Comparison of ENCODE assay signal across 19 cellular contexts in the genomic region with DNA sequence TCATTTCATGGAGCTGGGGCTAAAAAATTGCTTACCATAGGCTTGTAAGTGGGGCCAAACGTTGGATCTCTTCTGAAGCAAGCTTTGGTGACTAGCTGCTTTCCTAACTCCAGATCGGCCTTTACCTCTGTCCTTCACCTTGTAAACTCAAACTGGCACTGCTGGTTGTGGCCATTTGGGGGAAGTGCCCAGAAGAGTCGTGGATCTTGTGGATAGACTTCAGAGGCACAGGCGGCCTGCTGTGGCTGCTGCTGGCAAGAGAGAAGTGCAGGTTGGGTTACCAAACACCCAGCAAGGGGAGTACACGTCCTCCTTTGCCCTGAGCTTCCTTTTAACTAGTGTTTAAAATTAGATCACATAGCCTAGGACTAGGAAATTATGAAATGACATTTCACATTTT. TPM values are rescaled to one million over a fixed set of nuclear protein-coding genes. Genes with fewer than 3 reads are reported as not detected.
A peak's percentile ranks its signal among the peaks of the same experiment; 100 is the strongest.
DNase-seq lines count a peak whose midpoint lies in the region; ATAC-seq and TF ChIP-seq lines count a peak whose summit lies in the region.
"Had no signal": no experiment of that assay in that cellular context is flagged by ENCODE, and none has a peak within 500 bp of the region (broad histone marks: within the 10 kb centered on the region; RNA-seq: fewer than 3 reads in every experiment).

No MANE protein-coding gene starts in this region.

- WGBS in prostate gland: 57% methylated on average over 5 of the region's 5 CpGs

- H3K27me3 ChIP-seq in PC-3 (ENCODE audit: low read length) (no peaks in the 10 kb centered on the region), prostate gland (replicated peaks; ENCODE audit: insufficient read depth) (no peaks in the 10 kb centered on the region)
- H3K27me3 ChIP-seq: brain microvascular endothelial cell, neural progenitor cell, stomach, transverse colon had no signal

- H3K36me3 ChIP-seq in PC-3 (ENCODE audit: low read depth, low read length) (no peaks in the 10 kb centered on the region), prostate gland (no peaks in the 10 kb centered on the region)
- H3K36me3 ChIP-seq: brain microvascular endothelial cell, HAP-1, neural progenitor cell, stomach, transverse colon had no signal

- TF ChIP-seq POLR2A in prostate gland (IDR thresholded peaks at IDR 0.05): no peak

- POLR2A ChIA-PET in PC-3 (lab: Charles Lee; ENCODE audit: unreplicated experiment): no interaction called here
- POLR2A ChIA-PET in naive thymus-derived CD8-positive, alpha-beta T cell (lab: Charles Lee): no interaction called here

- H3K9ac ChIP-seq in PC-3 (ENCODE audit: low read length): no peak overlapping the region
- H3K9ac ChIP-seq: neural progenitor cell had no signal

- no peaks in the 10 kb centered on the region for H3K36me3 Mint-ChIP-seq in activated T-helper 1 cell treated with anti-CD3 and anti-CD28 coated beads, Interleukin-12 subunit alpha, Interleukin-12 subunit beta, Interleukin-2, Interleukin-4 antibody, amounts not matched to agents 30 ng/mL and 10 ng/mL and 1 ng/mL, durations not matched to agents 14 hours and 24 hours and 36 hours (ENCODE audit: low read depth)
- H3K36me3 Mint-ChIP-seq in naive thymus-derived CD8-positive, alpha-beta T cell: no peaks in the 10 kb centered on the region
- H3K36me3 Mint-ChIP-seq: neural progenitor cell had no signal

- H3K4me3 ChIP-seq in PC-3 (ENCODE audit: low read length) (no peak overlapping the region), prostate gland (no peak overlapping the region)
- H3K4me3 ChIP-seq: coronary artery, HAP-1, neural progenitor cell, stomach, transverse colon had no signal

- DNase-seq in DMS 273 treated with DMSO at 0.1 percent for 48 hours (lab: John Stamatoyannopoulos, UW) (peak; percentile 30), Kasumi-1 (lab: John Stamatoyannopoulos, UW) (peak; percentile 74 to 75), PC-3 (no peak), myocyte (ENCODE audit: low read depth) (peak; percentile 85), prostate gland (ENCODE audit: low spot score) (no peak)
- DNase-seq in activated T-helper 1 cell treated with anti-CD3 and anti-CD28 coated beads, Interleukin-12 subunit alpha, Interleukin-12 subunit beta, Interleukin-2, Interleukin-4 antibody, amounts not matched to agents 30 ng/mL and 10 ng/mL and 1 ng/mL, durations not matched to agents 14 hours and 24 hours and 36 hours (ENCODE audit: low spot score): no peak
- DNase-seq in naive thymus-derived CD8-positive, alpha-beta T cell: no peak
- DNase-seq: activated CD4-positive, alpha-beta T cell treated with anti-CD3 and anti-CD28 coated beads, Interleukin-2, amount 10 ng/mL, durations not matched to agents 7 days and 5 days; activated effector memory CD4-positive, alpha-beta T cell treated with Interleukin-2 at 50 U/mL for 16 hours; activated naive CD8-positive, alpha-beta T cell treated with anti-CD3 and anti-CD28 coated beads, Interleukin-2, amount 50 U/mL, for 24 hours; brain microvascular endothelial cell; stimulated activated CD4-positive, alpha-beta T cell treated with anti-CD3 and anti-CD28 coated beads, Interleukin-4, amount 100 ng/mL, for 4 hours; stomach; T-helper 1 cell; transverse colon had no signal

- H3K27me3 Mint-ChIP-seq in activated T-helper 1 cell treated with anti-CD3 and anti-CD28 coated beads, Interleukin-12 subunit alpha, Interleukin-12 subunit beta, Interleukin-2, Interleukin-4 antibody, amounts not matched to agents 30 ng/mL and 10 ng/mL and 1 ng/mL, durations not matched to agents 14 hours and 24 hours and 36 hours (ENCODE audit: insufficient read depth): peaks cover 3% of the 10 kb centered on the region
- H3K27me3 Mint-ChIP-seq in naive thymus-derived CD8-positive, alpha-beta T cell: no peaks in the 10 kb centered on the region
- H3K27me3 Mint-ChIP-seq: activated naive CD8-positive, alpha-beta T cell treated with anti-CD3 and anti-CD28 coated beads, Interleukin-2, amount 50 U/mL, for 24 hours had no signal

- H3K27ac ChIP-seq in PC-3 (ENCODE audit: low read length) (no peak overlapping the region), prostate gland (peak overlapping the region in 1 of 2 donors; percentile 52)
- H3K27ac ChIP-seq: brain microvascular endothelial cell, coronary artery, neural progenitor cell, stomach, transverse colon had no signal

- H3K79me2 ChIP-seq in PC-3 (ENCODE audit: low read length): no peaks in the 10 kb centered on the region

- H3K9me2 ChIP-seq in PC-3 (replicated peaks; ENCODE audit: low read length): no peaks in the 10 kb centered on the region

- H3F3A ChIP-seq in PC-3 (ENCODE audit: low read length, unreplicated experiment): no peaks in the 10 kb centered on the region

- TF ChIP-seq CTCF in PC-3 (conservative IDR thresholded peaks at IDR 0.05; ENCODE audit: low read depth, low read length) (no peak), prostate gland (IDR thresholded peaks at IDR 0.05) (no peak)

- intact Hi-C loops in PC-3 (cut with micrococcal nuclease) (no loop called here), prostate gland (cut with DNase I) (no loop called here)
- intact Hi-C loops in activated T-helper 1 cell treated with anti-CD3 and anti-CD28 coated beads, Interleukin-12 subunit alpha, Interleukin-12 subunit beta, Interleukin-2, Interleukin-4 antibody, amounts not matched to agents 30 ng/mL and 10 ng/mL and 1 ng/mL, durations not matched to agents 14 hours and 24 hours and 36 hours (cut with micrococcal nuclease): no loop called here

- no peak overlapping the region for H3K27ac Mint-ChIP-seq in activated T-helper 1 cell treated with anti-CD3 and anti-CD28 coated beads, Interleukin-12 subunit alpha, Interleukin-12 subunit beta, Interleukin-2, Interleukin-4 antibody, amounts not matched to agents 30 ng/mL and 10 ng/mL and 1 ng/mL, durations not matched to agents 14 hours and 24 hours and 36 hours
- H3K27ac Mint-ChIP-seq in naive thymus-derived CD8-positive, alpha-beta T cell: no peak overlapping the region
- H3K27ac Mint-ChIP-seq: activated CD4-positive, alpha-beta T cell treated with anti-CD3 and anti-CD28 coated beads, Interleukin-2, amount 10 ng/mL, durations not matched to agents 7 days and 5 days; activated naive CD8-positive, alpha-beta T cell treated with anti-CD3 and anti-CD28 coated beads, Interleukin-2, amount 50 U/mL, for 24 hours; neural progenitor cell had no signal

- H3K9me3 Mint-ChIP-seq in activated T-helper 1 cell treated with anti-CD3 and anti-CD28 coated beads, Interleukin-12 subunit alpha, Interleukin-12 subunit beta, Interleukin-2, Interleukin-4 antibody, amounts not matched to agents 30 ng/mL and 10 ng/mL and 1 ng/mL, durations not matched to agents 14 hours and 24 hours and 36 hours: no peaks in the 10 kb centered on the region
- no peaks in the 10 kb centered on the region for H3K9me3 Mint-ChIP-seq in naive thymus-derived CD8-positive, alpha-beta T cell
- H3K9me3 Mint-ChIP-seq: activated CD4-positive, alpha-beta T cell treated with anti-CD3 and anti-CD28 coated beads, Interleukin-2, amount 10 ng/mL, durations not matched to agents 7 days and 5 days; activated naive CD8-positive, alpha-beta T cell treated with anti-CD3 and anti-CD28 coated beads, Interleukin-2, amount 50 U/mL, for 24 hours had no signal

- no peaks in the 10 kb centered on the region for H3K9me3 ChIP-seq in PC-3 (ENCODE audit: low read length)
- no peaks in the 10 kb centered on the region for H3K9me3 ChIP-seq in prostate gland
- H3K9me3 ChIP-seq: HAP-1, stomach, transverse colon had no signal

- no peak overlapping the region for H3K4me3 Mint-ChIP-seq in activated T-helper 1 cell treated with anti-CD3 and anti-CD28 coated beads, Interleukin-12 subunit alpha, Interleukin-12 subunit beta, Interleukin-2, Interleukin-4 antibody, amounts not matched to agents 30 ng/mL and 10 ng/mL and 1 ng/mL, durations not matched to agents 14 hours and 24 hours and 36 hours
- no peak overlapping the region for H3K4me3 Mint-ChIP-seq in naive thymus-derived CD8-positive, alpha-beta T cell
- H3K4me3 Mint-ChIP-seq: activated CD4-positive, alpha-beta T cell treated with anti-CD3 and anti-CD28 coated beads, Interleukin-2, amount 10 ng/mL, durations not matched to agents 7 days and 5 days; activated naive CD8-positive, alpha-beta T cell treated with anti-CD3 and anti-CD28 coated beads, Interleukin-2, amount 50 U/mL, for 24 hours; neural progenitor cell had no signal

- H3K4me1 Mint-ChIP-seq in activated T-helper 1 cell treated with anti-CD3 and anti-CD28 coated beads, Interleukin-12 subunit alpha, Interleukin-12 subunit beta, Interleukin-2, Interleukin-4 antibody, amounts not matched to agents 30 ng/mL and 10 ng/mL and 1 ng/mL, durations not matched to agents 14 hours and 24 hours and 36 hours (ENCODE audit: low read depth): peaks cover 9% of the 10 kb centered on the region
- peaks cover 6 to 10% (median 8%) of the 10 kb centered on the region in 4 donors for H3K4me1 Mint-ChIP-seq in naive thymus-derived CD8-positive, alpha-beta T cell

- H2AFZ ChIP-seq in PC-3 (ENCODE audit: low read length): 0 out of 2 replicates have a peak overlapping the region, but pooled peaks have one; percentile 20
- H2AFZ ChIP-seq: neural progenitor cell had no signal

- H3K4me2 ChIP-seq in PC-3 (ENCODE audit: low read length): no peak overlapping the region
- H3K4me2 ChIP-seq: neural progenitor cell had no signal

- no peaks in the 10 kb centered on the region for H4K20me1 ChIP-seq in PC-3 (ENCODE audit: low read length)

- no TSS peak for BruUV-seq in PC-3 (replicated peaks; lab: Mats Ljungman, UMichigan)

- CTCF ChIA-PET in PC-3 (lab: Charles Lee): interaction anchor here (0.5 kb wide), 1 partner anchor 209 kb away, joined by 3 read pairs; no protein-coding TSS in a partner anchor

- H3K4me1 ChIP-seq in PC-3 (ENCODE audit: insufficient read depth, low read length): no peaks in the 10 kb centered on the region
- peaks cover 2% of the 10 kb centered on the region for H3K4me1 ChIP-seq in prostate gland (replicated peaks)
- H3K4me1 ChIP-seq: stomach, transverse colon had no signal

- no peak for ATAC-seq in PC-3
- ATAC-seq in naive thymus-derived CD8-positive, alpha-beta T cell: no peak
- ATAC-seq: activated naive CD8-positive, alpha-beta T cell treated with anti-CD3 and anti-CD28 coated beads, Interleukin-2, amount 50 U/mL, for 24 hours had no signal

RNA-seq across cellular contexts. Expression of a gene that starts 36.8 kb away (rescaled TPM):
- total RNA-seq in PC-3 (2014; rRNA removed): 0.17 and 0.33 TPM in 2 replicates
- 37.4 and 49.4 TPM in 2 replicates for total RNA-seq in myocyte
- polyA plus RNA-seq in myocyte (2012): 3.2 TPM
- total RNA-seq in prostate gland: under 1 TPM; 0.64 to 0.91 TPM
- total RNA-seq in activated T-helper 1 cell treated with anti-CD3 and anti-CD28 coated beads, Interleukin-12 subunit alpha, Interleukin-12 subunit beta, Interleukin-2, Interleukin-4 antibody, amounts not matched to agents 30 ng/mL and 10 ng/mL and 1 ng/mL, durations not matched to agents 14 hours and 24 hours and 36 hours: 0.13 and 0.22 TPM in 2 replicates
- total RNA-seq in naive thymus-derived CD8-positive, alpha-beta T cell: under 1 TPM; 0.77 to 0.88 TPM
- polyA plus RNA-seq in naive thymus-derived CD8-positive, alpha-beta T cell: not detected
- total RNA-seq: pulmonary artery endothelial cell had no signal

Comparison
In these comparisons a context has a peak if more than half of its experiments do, and no peak if none do; other contexts are left out.
1. DNase-seq: peak in DMS 273 treated with DMSO at 0.1 percent for 48 hours (single experiment), Kasumi-1 (2 of 2) and myocyte (single experiment); none in PC-3 (single experiment), prostate gland (single experiment), activated T-helper 1 cell treated with anti-CD3 and anti-CD28 coated beads, Interleukin-12 subunit alpha, Interleukin-12 subunit beta, Interleukin-2, Interleukin-4 antibody, amounts not matched to agents 30 ng/mL and 10 ng/mL and 1 ng/mL, durations not matched to agents 14 hours and 24 hours and 36 hours (single experiment) and naive thymus-derived CD8-positive, alpha-beta T cell (0 of 10).
2. RNA of a gene that starts 36.8 kb away (total RNA-seq): 37.4 to 49.4 TPM in myocyte; 0.64 to 0.91 TPM in prostate gland, 0.77 to 0.88 TPM in naive thymus-derived CD8-positive, alpha-beta T cell, 0.17 to 0.33 TPM in PC-3 and 0.13 to 0.22 TPM in activated T-helper 1 cell treated with anti-CD3 and anti-CD28 coated beads, Interleukin-12 subunit alpha, Interleukin-12 subunit beta, Interleukin-2, Interleukin-4 antibody, amounts not matched to agents 30 ng/mL and 10 ng/mL and 1 ng/mL, durations not matched to agents 14 hours and 24 hours and 36 hours; every median in the first group is over 10 times any median in the second.